Comparison of ENCODE assay signal across 18 cellular contexts in genomic region chr5:55064523-55064922, GRCh38. TPM values are rescaled to one million over a fixed set of nuclear protein-coding genes. Genes with fewer than 3 reads are reported as not detected.
DNase-seq lines count a peak whose midpoint lies in the region; ATAC-seq and FAIRE-seq lines count a peak whose summit lies in the region.
"Had no signal": no experiment of that assay in that cellular context is flagged by ENCODE, and none has a peak within 500 bp of the region (broad histone marks: within the 10 kb centered on the region; RNA-seq: fewer than 3 reads in every experiment).

No MANE protein-coding gene starts in this region.

- POLR2A ChIA-PET in activated naive CD8-positive, alpha-beta T cell treated with anti-CD3 and anti-CD28 coated beads, Interleukin-2, amount 10 ng/mL, durations not matched to agents 7 days and 5 days (lab: Charles Lee), result no interaction called here

- peaks cover 16% of the 10 kb centered on the region for H3K9me3 Mint-ChIP-seq in activated naive CD4-positive, alpha-beta T cell treated with anti-CD3 and anti-CD28 coated beads, Interleukin-2, amount 10 ng/mL, durations not matched to agents 7 days and 5 days
- H3K9me3 Mint-ChIP-seq in activated naive CD4-positive, alpha-beta T cell treated with anti-CD3 and anti-CD28 coated beads, Interleukin-2, amount 50 U/mL, for 72 hours, result peaks cover 9 to 14% of the 10 kb centered on the region in 2 donors
- peaks cover 10% of the 10 kb centered on the region for H3K9me3 Mint-ChIP-seq in activated naive CD8-positive, alpha-beta T cell treated with anti-CD3 and anti-CD28 coated beads, Interleukin-2, amount 10 ng/mL, durations not matched to agents 7 days and 5 days
- no peaks in the 10 kb centered on the region for H3K9me3 Mint-ChIP-seq in immature natural killer cell
- peaks cover under 1 to 12% of the 10 kb centered on the region in 2 donors for H3K9me3 Mint-ChIP-seq in stimulated activated naive CD8-positive, alpha-beta T cell treated with anti-CD3 and anti-CD28 coated beads, Interleukin-15, amount 100 ng/mL, for 72 hours
- H3K9me3 Mint-ChIP-seq: CD4-positive, alpha-beta T cell had no signal

- peaks cover 5% of the 10 kb centered on the region for H3K27me3 Mint-ChIP-seq in activated naive CD4-positive, alpha-beta T cell treated with anti-CD3 and anti-CD28 coated beads, Interleukin-2, amount 10 ng/mL, durations not matched to agents 7 days and 5 days
- no peaks in the 10 kb centered on the region for H3K27me3 Mint-ChIP-seq in activated naive CD8-positive, alpha-beta T cell treated with anti-CD3 and anti-CD28 coated beads, Interleukin-2, amount 10 ng/mL, durations not matched to agents 7 days and 5 days
- peaks cover 2 to 13% (median 6%) of the 10 kb centered on the region in 3 donors for H3K27me3 Mint-ChIP-seq in immature natural killer cell (ENCODE audit: low read depth in 3 of 3)
- H3K27me3 Mint-ChIP-seq in stimulated activated naive CD8-positive, alpha-beta T cell treated with anti-CD3 and anti-CD28 coated beads, Interleukin-15, amount 100 ng/mL, for 72 hours, result no peaks in the 10 kb centered on the region
- H3K27me3 Mint-ChIP-seq: CD4-positive, alpha-beta T cell had no signal

- peaks cover 78% of the 10 kb centered on the region for H3K4me1 Mint-ChIP-seq in activated naive CD4-positive, alpha-beta T cell treated with anti-CD3 and anti-CD28 coated beads, Interleukin-2, amount 10 ng/mL, durations not matched to agents 7 days and 5 days
- peaks cover 77% of the 10 kb centered on the region for H3K4me1 Mint-ChIP-seq in activated naive CD8-positive, alpha-beta T cell treated with anti-CD3 and anti-CD28 coated beads, Interleukin-2, amount 10 ng/mL, durations not matched to agents 7 days and 5 days
- peaks cover 66 to 94% of the 10 kb centered on the region in 2 donors for H3K4me1 Mint-ChIP-seq in immature natural killer cell
- peaks cover 72% of the 10 kb centered on the region for H3K4me1 Mint-ChIP-seq in stimulated activated naive CD8-positive, alpha-beta T cell treated with anti-CD3 and anti-CD28 coated beads, Interleukin-15, amount 100 ng/mL, for 72 hours
- H3K4me1 Mint-ChIP-seq: B cell had no signal

- CTCF ChIA-PET in activated naive CD4-positive, alpha-beta T cell treated with anti-CD3 and anti-CD28 coated beads, Interleukin-2, amount 10 ng/mL, durations not matched to agents 7 days and 5 days (lab: Charles Lee), result interaction anchor here (1.1 kb wide), 1 partner anchor 27 kb away, joined by 4 read pairs; no protein-coding TSS in a partner anchor

- no peak for ATAC-seq in activated naive CD4-positive, alpha-beta T cell treated with anti-CD3 and anti-CD28 coated beads, Interleukin-2, amount 50 U/mL, for 72 hours
- ATAC-seq in activated naive CD8-positive, alpha-beta T cell treated with anti-CD3 and anti-CD28 coated beads, Interleukin-2, amount 10 ng/mL, durations not matched to agents 7 days and 5 days (ENCODE audit: low read depth), result peak; percentile 28
- peak; percentile 25 for ATAC-seq in stimulated activated naive CD8-positive, alpha-beta T cell treated with anti-CD3 and anti-CD28 coated beads, Interleukin-15, amount 100 ng/mL, for 72 hours
- ATAC-seq: HCT116 had no signal

- peaks cover 44% of the 10 kb centered on the region for H3K36me3 Mint-ChIP-seq in activated naive CD4-positive, alpha-beta T cell treated with anti-CD3 and anti-CD28 coated beads, Interleukin-2, amount 10 ng/mL, durations not matched to agents 7 days and 5 days
- peaks cover 10 to 14% of the 10 kb centered on the region in 2 donors for H3K36me3 Mint-ChIP-seq in activated naive CD4-positive, alpha-beta T cell treated with anti-CD3 and anti-CD28 coated beads, Interleukin-2, amount 50 U/mL, for 72 hours
- H3K36me3 Mint-ChIP-seq in activated naive CD8-positive, alpha-beta T cell treated with anti-CD3 and anti-CD28 coated beads, Interleukin-2, amount 10 ng/mL, durations not matched to agents 7 days and 5 days, result peaks cover 51% of the 10 kb centered on the region
- H3K36me3 Mint-ChIP-seq in immature natural killer cell, result no peaks in the 10 kb centered on the region

- FAIRE-seq in urothelium cell line (lab: Jason Lieb, UNC), result no peak
- FAIRE-seq: A204.1, GM12891, H54 had no signal

- H3K27ac Mint-ChIP-seq in activated naive CD4-positive, alpha-beta T cell treated with anti-CD3 and anti-CD28 coated beads, Interleukin-2, amount 10 ng/mL, durations not matched to agents 7 days and 5 days, result peak overlapping the region; percentile 30
- H3K27ac Mint-ChIP-seq in activated naive CD4-positive, alpha-beta T cell treated with anti-CD3 and anti-CD28 coated beads, Interleukin-2, amount 50 U/mL, for 72 hours, result no peak overlapping the region
- H3K27ac Mint-ChIP-seq in activated naive CD8-positive, alpha-beta T cell treated with anti-CD3 and anti-CD28 coated beads, Interleukin-2, amount 10 ng/mL, durations not matched to agents 7 days and 5 days, result peak overlapping the region; percentile 56
- peak overlapping the region in 5 of 6 donors; percentile 92 to 95 (median 93) for H3K27ac Mint-ChIP-seq in immature natural killer cell
- H3K27ac Mint-ChIP-seq in stimulated activated naive CD8-positive, alpha-beta T cell treated with anti-CD3 and anti-CD28 coated beads, Interleukin-15, amount 100 ng/mL, for 72 hours, result no peak overlapping the region
- H3K27ac Mint-ChIP-seq: B cell had no signal

- DNase-seq in activated naive CD4-positive, alpha-beta T cell treated with anti-CD3 and anti-CD28 coated beads, Interleukin-2, amount 10 ng/mL, durations not matched to agents 7 days and 5 days, result no peak
- no peak for DNase-seq in activated naive CD4-positive, alpha-beta T cell treated with anti-CD3 and anti-CD28 coated beads, Interleukin-2, amount 50 U/mL, for 72 hours (ENCODE audit: low spot score in 2 of 2)
- no peak for DNase-seq in activated naive CD8-positive, alpha-beta T cell treated with anti-CD3 and anti-CD28 coated beads, Interleukin-2, amount 10 ng/mL, durations not matched to agents 7 days and 5 days
- DNase-seq in immature natural killer cell, result peak; percentile 51 to 64 (median 62)
- no peak for DNase-seq in stimulated activated naive CD8-positive, alpha-beta T cell treated with anti-CD3 and anti-CD28 coated beads, Interleukin-15, amount 100 ng/mL, for 72 hours
- DNase-seq in NCI-H2196 treated with DMSO at 0.1 percent for 48 hours (lab: John Stamatoyannopoulos, UW; ENCODE audit: unreplicated experiment), result no peak
- no peak for DNase-seq in urothelium cell line (ENCODE audit: low spot score)
- DNase-seq in GM03348 (ENCODE audit: low spot score), result no peak
- DNase-seq: C1 segment of cervical spinal cord; CD4-positive, alpha-beta T cell; DMS79 had no signal

- no peak overlapping the region for H3K4me3 Mint-ChIP-seq in activated naive CD4-positive, alpha-beta T cell treated with anti-CD3 and anti-CD28 coated beads, Interleukin-2, amount 10 ng/mL, durations not matched to agents 7 days and 5 days
- H3K4me3 Mint-ChIP-seq in activated naive CD8-positive, alpha-beta T cell treated with anti-CD3 and anti-CD28 coated beads, Interleukin-2, amount 10 ng/mL, durations not matched to agents 7 days and 5 days, result peak overlapping the region; percentile 66
- H3K4me3 Mint-ChIP-seq in immature natural killer cell, result peak overlapping the region in 3 of 5 donors; percentile 2 to 45 (median 6)
- H3K4me3 Mint-ChIP-seq in stimulated activated naive CD8-positive, alpha-beta T cell treated with anti-CD3 and anti-CD28 coated beads, Interleukin-15, amount 100 ng/mL, for 72 hours, result no peak overlapping the region
- H3K4me3 Mint-ChIP-seq: B cell; CD4-positive, alpha-beta T cell had no signal

RNA-seq across cellular contexts. Expression of gene GZMA, which starts 37.9 kb away (rescaled TPM):
- total RNA-seq in activated naive CD4-positive, alpha-beta T cell treated with anti-CD3 and anti-CD28 coated beads, Interleukin-2, amount 50 U/mL, for 72 hours, result 1 to 10 TPM; 1.7 to 3.3 TPM
- total RNA-seq in activated naive CD8-positive, alpha-beta T cell treated with anti-CD3 and anti-CD28 coated beads, Interleukin-2, amount 10 ng/mL, durations not matched to agents 7 days and 5 days, result 100 to 1,000 TPM; 242 to 250 TPM
- polyA plus RNA-seq in immature natural killer cell, result 1,000 to 10,000 TPM; 2,482 to 3,629 (median 2,746) TPM
- total RNA-seq: B cell, G401, GM23248 had no signal
- polyA plus RNA-seq: GM23248 had no signal

RNA-seq across cellular contexts. Expression of gene GZMK, which starts 40.5 kb away (rescaled TPM):
- under 1 TPM in 1 of 2 donors, not detected in 1; 0.98 TPM for total RNA-seq in activated naive CD4-positive, alpha-beta T cell treated with anti-CD3 and anti-CD28 coated beads, Interleukin-2, amount 50 U/mL, for 72 hours
- 10 to 100 TPM; 60.4 to 72.4 TPM for total RNA-seq in activated naive CD8-positive, alpha-beta T cell treated with anti-CD3 and anti-CD28 coated beads, Interleukin-2, amount 10 ng/mL, durations not matched to agents 7 days and 5 days
- polyA plus RNA-seq in immature natural killer cell, result 100 to 1,000 TPM; 175 to 260 (median 257) TPM
- total RNA-seq: B cell, G401, GM23248 had no signal
- polyA plus RNA-seq: GM23248 had no signal

Comparison
In these comparisons a context has a peak if more than half of its experiments do, and no peak if none do; other contexts are left out.
1. H3K27ac Mint-ChIP-seq: peak in activated naive CD4-positive, alpha-beta T cell treated with anti-CD3 and anti-CD28 coated beads, Interleukin-2, amount 10 ng/mL, durations not matched to agents 7 days and 5 days (single experiment), activated naive CD8-positive, alpha-beta T cell treated with anti-CD3 and anti-CD28 coated beads, Interleukin-2, amount 10 ng/mL, durations not matched to agents 7 days and 5 days (single experiment) and immature natural killer cell (5 of 6); none in activated naive CD4-positive, alpha-beta T cell treated with anti-CD3 and anti-CD28 coated beads, Interleukin-2, amount 50 U/mL, for 72 hours (0 of 2) and stimulated activated naive CD8-positive, alpha-beta T cell treated with anti-CD3 and anti-CD28 coated beads, Interleukin-15, amount 100 ng/mL, for 72 hours (0 of 2).
2. DNase-seq: peak in immature natural killer cell (3 of 3); none in activated naive CD4-positive, alpha-beta T cell treated with anti-CD3 and anti-CD28 coated beads, Interleukin-2, amount 10 ng/mL, durations not matched to agents 7 days and 5 days (single experiment), activated naive CD4-positive, alpha-beta T cell treated with anti-CD3 and anti-CD28 coated beads, Interleukin-2, amount 50 U/mL, for 72 hours (0 of 2), activated naive CD8-positive, alpha-beta T cell treated with anti-CD3 and anti-CD28 coated beads, Interleukin-2, amount 10 ng/mL, durations not matched to agents 7 days and 5 days (single experiment), stimulated activated naive CD8-positive, alpha-beta T cell treated with anti-CD3 and anti-CD28 coated beads, Interleukin-15, amount 100 ng/mL, for 72 hours (0 of 2), NCI-H2196 treated with DMSO at 0.1 percent for 48 hours (single experiment), urothelium cell line (single experiment) and GM03348 (single experiment).
3. H3K4me3 Mint-ChIP-seq: peak in activated naive CD8-positive, alpha-beta T cell treated with anti-CD3 and anti-CD28 coated beads, Interleukin-2, amount 10 ng/mL, durations not matched to agents 7 days and 5 days (single experiment) and immature natural killer cell (3 of 5); none in activated naive CD4-positive, alpha-beta T cell treated with anti-CD3 and anti-CD28 coated beads, Interleukin-2, amount 10 ng/mL, durations not matched to agents 7 days and 5 days (single experiment) and stimulated activated naive CD8-positive, alpha-beta T cell treated with anti-CD3 and anti-CD28 coated beads, Interleukin-15, amount 100 ng/mL, for 72 hours (0 of 2).
4. ATAC-seq: peak in activated naive CD8-positive, alpha-beta T cell treated with anti-CD3 and anti-CD28 coated beads, Interleukin-2, amount 10 ng/mL, durations not matched to agents 7 days and 5 days (single experiment) and stimulated activated naive CD8-positive, alpha-beta T cell treated with anti-CD3 and anti-CD28 coated beads, Interleukin-15, amount 100 ng/mL, for 72 hours (single experiment); none in activated naive CD4-positive, alpha-beta T cell treated with anti-CD3 and anti-CD28 coated beads, Interleukin-2, amount 50 U/mL, for 72 hours (0 of 2).
5. RNA of gene GZMA, which starts 37.9 kb away (total RNA-seq): 242 to 250 TPM in activated naive CD8-positive, alpha-beta T cell treated with anti-CD3 and anti-CD28 coated beads, Interleukin-2, amount 10 ng/mL, durations not matched to agents 7 days and 5 days; 1.7 to 3.3 TPM in activated naive CD4-positive, alpha-beta T cell treated with anti-CD3 and anti-CD28 coated beads, Interleukin-2, amount 50 U/mL, for 72 hours; every median in the first group is over 10 times any median in the second.
6. RNA of gene GZMK, which starts 40.5 kb away (total RNA-seq): 60.4 to 72.4 TPM in activated naive CD8-positive, alpha-beta T cell treated with anti-CD3 and anti-CD28 coated beads, Interleukin-2, amount 10 ng/mL, durations not matched to agents 7 days and 5 days; 0.98 TPM in activated naive CD4-positive, alpha-beta T cell treated with anti-CD3 and anti-CD28 coated beads, Interleukin-2, amount 50 U/mL, for 72 hours; every median in the first group is over 10 times any median in the second.